In the genomic region with DNA sequence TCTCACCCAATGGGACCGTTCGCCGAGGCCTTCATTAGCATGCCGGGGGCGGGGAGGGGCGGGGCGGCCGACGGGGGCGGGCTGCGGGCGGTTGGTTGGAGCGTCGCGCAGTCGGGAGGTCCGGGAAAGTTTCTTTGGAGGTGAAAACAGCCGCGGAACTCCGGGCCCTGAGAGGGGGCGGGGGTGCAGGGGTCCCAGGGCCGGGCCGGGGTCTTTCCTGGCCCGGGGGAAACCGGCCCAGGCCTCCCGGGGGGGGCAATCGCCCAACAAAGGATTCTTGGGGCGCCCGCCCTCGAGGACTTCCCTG, we compare ENCODE assay signal across 8 cellular contexts. TPM values are rescaled to one million over a fixed set of nuclear protein-coding genes. Genes with fewer than 3 reads are reported as not detected.
A peak's percentile ranks its signal among the peaks of the same experiment; 100 is the strongest.
DNase-seq lines count a peak whose midpoint lies in the region; ATAC-seq and TF ChIP-seq lines count a peak whose summit lies in the region.

A gene (plus strand): TSS at position 90 of the 307 bp plus-strand sequence. CDS start 366 bp downstream, outside the sequence.

- H3K79me2 ChIP-seq in Loucy (ENCODE audit: insufficient read depth, low read length): peaks cover 9% of the 10 kb centered on the region

- H3K27ac ChIP-seq in dorsolateral prefrontal cortex (peak within 1 kb of the TSS in 58 of 59 donors; percentile 40 to 99 (median 93)), mucosa of rectum (ENCODE audit: low read depth in 2 of 2, low read length in 2 of 2) (peak within 1 kb of the TSS; percentile 77 to 78)

- no peak for DNase-seq in BE2C
- DNase-seq in dorsolateral prefrontal cortex: no peak
- no peak for DNase-seq in epidermal melanocyte (ENCODE audit: insufficient read length, low spot score)
- DNase-seq in GM19238 (ENCODE audit: insufficient read length, low spot score): no peak
- DNase-seq in NCI-H2029 (lab: John Stamatoyannopoulos, UW): no peak

- H3K4me1 ChIP-seq in BE2C: peaks cover 9% of the 10 kb centered on the region
- H3K4me1 ChIP-seq in Loucy (ENCODE audit: insufficient read depth, low read length, poor library complexity, severe bottlenecking): peaks cover 8% of the 10 kb centered on the region
- peaks cover 22 to 23% of the 10 kb centered on the region in 2 donors for H3K4me1 ChIP-seq in mucosa of rectum (ENCODE audit: control insufficient read depth in 2 of 2, insufficient read depth in 2 of 2, low read length in 2 of 2)

- intact Hi-C loops in dorsolateral prefrontal cortex (cut with DNase I): loop anchor here (1.0 to 10.0 kb wide), 2 partner anchors 28 to 132 kb away; a partner anchor contains a TSS

- H3K36me3 ChIP-seq in BE2C (peaks cover 7% of the 10 kb centered on the region; the same call in 1 of the 2 replicates), Loucy (ENCODE audit: insufficient read depth, low read length) (peaks cover 7% of the 10 kb centered on the region; the same call in 1 of the 2 replicates), mucosa of rectum (ENCODE audit: control insufficient read depth in 2 of 2, insufficient read depth in 2 of 2, low read length in 2 of 2) (peaks cover 0 to 5% of the 10 kb centered on the region in 2 donors)

- no peaks in the 10 kb centered on the region for H3K9me2 ChIP-seq in Loucy (replicated peaks; ENCODE audit: low read depth, low read length)

- no peak for TF ChIP-seq CTCF in BE2C (IDR thresholded peaks at IDR 0.05; ENCODE audit: low read depth, low read length)
- no peak for TF ChIP-seq CTCF in Loucy (conservative IDR thresholded peaks at IDR 0.05; ENCODE audit: low read length)
- peak in 4 of 56 donors; percentile 2 to 9 (median 6) for TF ChIP-seq CTCF in dorsolateral prefrontal cortex (IDR thresholded peaks at IDR 0.05 in 54 of 56, conservative IDR thresholded peaks at IDR 0.05 in 2 of 56; ENCODE audit: low read depth in 1 of 56, partially characterized antibody in 56 of 56)

- H4K20me1 ChIP-seq in Loucy (ENCODE audit: insufficient read depth, low read length, poor library complexity, severe bottlenecking): peaks cover 22% of the 10 kb centered on the region

- peak within 1 kb of the TSS; percentile 64 for H2AFZ ChIP-seq in Loucy (ENCODE audit: low read length)

- peak within 1 kb of the TSS; percentile 85 for H3K4me2 ChIP-seq in Loucy (ENCODE audit: low read depth, low read length, poor library complexity, severe bottlenecking)

- no peaks in the 10 kb centered on the region for H3K9me3 ChIP-seq in BE2C
- H3K9me3 ChIP-seq in Loucy (ENCODE audit: insufficient read depth, low read depth, low read length): no peaks in the 10 kb centered on the region
- H3K9me3 ChIP-seq in mucosa of rectum (ENCODE audit: control insufficient read depth in 2 of 2, low read length in 2 of 2): no peaks in the 10 kb centered on the region

- H3F3A ChIP-seq in Loucy (ENCODE audit: low read depth): no peaks in the 10 kb centered on the region

- H3K9ac ChIP-seq in Loucy (ENCODE audit: low read depth, low read length, poor library complexity, severe bottlenecking) (peak within 1 kb of the TSS; percentile 87), mucosa of rectum (ENCODE audit: low read depth in 1 of 2, low read length in 2 of 2) (peak within 1 kb of the TSS; percentile 68 to 87)

- no peaks in the 10 kb centered on the region for H3K27me3 ChIP-seq in BE2C
- no peaks in the 10 kb centered on the region for H3K27me3 ChIP-seq in Loucy (ENCODE audit: insufficient read depth, low read length, poor library complexity, severe bottlenecking)
- no peaks in the 10 kb centered on the region for H3K27me3 ChIP-seq in dorsolateral prefrontal cortex
- H3K27me3 ChIP-seq in mucosa of rectum (ENCODE audit: control insufficient read depth in 2 of 2, insufficient read depth in 2 of 2, low read length in 2 of 2): no peaks in the 10 kb centered on the region

- no peak for ATAC-seq in HG03521 (IDR thresholded peaks at IDR 0.05; ENCODE audit: unreplicated experiment)

- H3K4me3 ChIP-seq in BE2C (ENCODE audit: low read depth, low read length) (peak within 1 kb of the TSS; percentile 79), Loucy (ENCODE audit: low read length, poor library complexity, severe bottlenecking) (peak within 1 kb of the TSS; percentile 99), dorsolateral prefrontal cortex (peak within 1 kb of the TSS; percentile 60 to 96 (median 83)), mucosa of rectum (ENCODE audit: low read length in 2 of 2) (peak within 1 kb of the TSS; percentile 80)

RNA-seq across cellular contexts. Expression of the gene that starts here (rescaled TPM):
- 136 TPM for polyA plus RNA-seq in BE2C (2012; ENCODE audit: insufficient read depth, insufficient read length, low read depth)
- 10 to 100 TPM; 10.1 to 58.3 (median 26.2) TPM for total RNA-seq in dorsolateral prefrontal cortex
